In genomic region chr1:207499573-207499972, GRCh38 we compare ENCODE assay signal across 8 cellular contexts. TPM values are rescaled to one million over a fixed set of nuclear protein-coding genes. Genes with fewer than 3 reads are reported as not detected.
A peak's percentile ranks its signal among the peaks of the same experiment; 100 is the strongest.
DNase-seq lines count a peak whose midpoint lies in the region; ATAC-seq lines count a peak whose summit lies in the region.

No MANE protein-coding gene starts in this region.

- no peaks in the 10 kb centered on the region for H3K36me3 Mint-ChIP-seq in activated CD8-positive, alpha-beta T cell treated with anti-CD3 and anti-CD28 coated beads, Interleukin-2, amount 10 ng/mL, durations not matched to agents 7 days and 5 days (ENCODE audit: low read depth)

- H4K8ac ChIP-seq in mesenchymal stem cell (ENCODE audit: low read length): no peak overlapping the region

- no peak overlapping the region for H3K4me2 ChIP-seq in mesenchymal stem cell (ENCODE audit: low read length, poor library complexity, severe bottlenecking)

- peaks cover 8% of the 10 kb centered on the region for H3K27me3 ChIP-seq in effector memory CD4-positive, alpha-beta T cell (replicated peaks; ENCODE audit: control insufficient read depth, insufficient read depth, low read length, poor library complexity, severe bottlenecking)
- peaks cover 46 to 82% of the 10 kb centered on the region in 2 experiments for H3K27me3 ChIP-seq in mesenchymal stem cell (ENCODE audit: control insufficient read depth in 1 of 2, insufficient read depth in 1 of 2, low read length in 2 of 2)

- H2BK120ac ChIP-seq in mesenchymal stem cell (ENCODE audit: low read depth, low read length): no peak overlapping the region

- peaks cover 34% of the 10 kb centered on the region for H3K27me3 Mint-ChIP-seq in activated CD8-positive, alpha-beta T cell treated with anti-CD3 and anti-CD28 coated beads, Interleukin-2, amount 10 ng/mL, durations not matched to agents 7 days and 5 days (ENCODE audit: low read depth)

- H3K36me3 ChIP-seq in effector memory CD4-positive, alpha-beta T cell (ENCODE audit: control insufficient read depth, insufficient read depth, low read length): no peaks in the 10 kb centered on the region
- H3K36me3 ChIP-seq in mesenchymal stem cell (ENCODE audit: control insufficient read depth in 1 of 2, insufficient read depth in 2 of 2, low read depth in 1 of 2, low read length in 2 of 2): no peaks in the 10 kb centered on the region

- H3K9me3 ChIP-seq in effector memory CD4-positive, alpha-beta T cell (ENCODE audit: control insufficient read depth, low read length): no peaks in the 10 kb centered on the region
- no peaks in the 10 kb centered on the region for H3K9me3 ChIP-seq in mesenchymal stem cell (ENCODE audit: control insufficient read depth, low read length)

- no peak overlapping the region for H3K14ac ChIP-seq in mesenchymal stem cell (ENCODE audit: low read length in 2 of 2)

- WGBS in mesenchymal stem cell: 0% methylated on average over 4 of the region's 4 CpGs

- H4K91ac ChIP-seq in mesenchymal stem cell (ENCODE audit: low read length): no peak overlapping the region

- H3K27ac Mint-ChIP-seq in activated CD8-positive, alpha-beta T cell treated with anti-CD3 and anti-CD28 coated beads, Interleukin-2, amount 10 ng/mL, durations not matched to agents 7 days and 5 days: no peak overlapping the region

- H2BK5ac ChIP-seq in mesenchymal stem cell (ENCODE audit: low read depth, low read length, poor library complexity, severe bottlenecking): no peak overlapping the region

- no peak overlapping the region for H3K27ac ChIP-seq in effector memory CD4-positive, alpha-beta T cell (ENCODE audit: insufficient read depth, low read length, poor library complexity, severe bottlenecking)
- H3K27ac ChIP-seq in mesenchymal stem cell (ENCODE audit: low read length, poor library complexity, severe bottlenecking): no peak overlapping the region

- H2AFZ ChIP-seq in mesenchymal stem cell (ENCODE audit: low read depth, low read length): no peak overlapping the region

- no peak overlapping the region for H3K4me3 Mint-ChIP-seq in activated CD8-positive, alpha-beta T cell treated with anti-CD3 and anti-CD28 coated beads, Interleukin-2, amount 10 ng/mL, durations not matched to agents 7 days and 5 days

- DNase-seq in GDM1 (lab: John Stamatoyannopoulos, UW): peak; percentile 24
- peak in 65 of 76 experiments; percentile 11 to 73 (median 39) for DNase-seq in HUDEP-2 (lab: John Stamatoyannopoulos, UW; ENCODE audit: unreplicated experiment in 76 of 76)
- DNase-seq in NOMO-1 (lab: John Stamatoyannopoulos, UW; ENCODE audit: unreplicated experiment in 2 of 2): peak; percentile 59 to 79
- peak; percentile 81 for DNase-seq in activated CD8-positive, alpha-beta T cell treated with anti-CD3 and anti-CD28 coated beads, Interleukin-2, amount 10 ng/mL, durations not matched to agents 7 days and 5 days
- peak; percentile 19 to 46 (median 29) for DNase-seq in effector memory CD4-positive, alpha-beta T cell
- peak; percentile 49 for DNase-seq in mesenchymal stem cell
- DNase-seq in stimulated activated CD8-positive, alpha-beta memory T cell treated with anti-CD3 and anti-CD28 coated beads, Interleukin-4, amount 100 ng/mL, for 1 hour (ENCODE audit: low read depth in 2 of 2, low spot score in 1 of 2): peak; percentile 22 to 38
- DNase-seq in GOT3 (lab: John Stamatoyannopoulos, UW): no peak

- H3K9ac ChIP-seq in mesenchymal stem cell (ENCODE audit: low read length): no peak overlapping the region

- no peaks in the 10 kb centered on the region for H3K9me3 Mint-ChIP-seq in activated CD8-positive, alpha-beta T cell treated with anti-CD3 and anti-CD28 coated beads, Interleukin-2, amount 10 ng/mL, durations not matched to agents 7 days and 5 days (ENCODE audit: insufficient read depth)

- H3K4ac ChIP-seq in mesenchymal stem cell (ENCODE audit: low read depth in 1 of 2, low read length in 2 of 2): no peak overlapping the region

- H3K18ac ChIP-seq in mesenchymal stem cell (ENCODE audit: low read depth in 1 of 2, low read length in 2 of 2): no peak overlapping the region

- H3K79me1 ChIP-seq in mesenchymal stem cell (replicated peaks; ENCODE audit: low read length, poor library complexity, severe bottlenecking): no peaks in the 10 kb centered on the region

- no peak overlapping the region for H2AK5ac ChIP-seq in mesenchymal stem cell (ENCODE audit: low read length, severe bottlenecking)

- ATAC-seq in activated CD8-positive, alpha-beta T cell treated with anti-CD3 and anti-CD28 coated beads, Interleukin-2, amount 10 ng/mL, durations not matched to agents 7 days and 5 days: peak; percentile 74

- CTCF ChIA-PET in activated CD8-positive, alpha-beta T cell treated with anti-CD3 and anti-CD28 coated beads, Interleukin-2, amount 10 ng/mL, durations not matched to agents 7 days and 5 days (lab: Charles Lee): interaction anchor here (0.8 to 3.2 kb wide), 39 partner anchors 10 to 583 kb away, joined by 3 to 31 read pairs (median 4); partner anchors contain the start of genes C4BPA, CD55, CR2 and PFKFB2

- POLR2A ChIA-PET in activated CD8-positive, alpha-beta T cell treated with anti-CD3 and anti-CD28 coated beads, Interleukin-2, amount 10 ng/mL, durations not matched to agents 7 days and 5 days (lab: Charles Lee): interaction anchor here (0.7 to 0.8 kb wide), 2 partner anchors 163 to 368 kb away, joined by 3 read pairs; no protein-coding TSS in a partner anchor

- H3K23ac ChIP-seq in mesenchymal stem cell (ENCODE audit: low read length in 2 of 2): no peak overlapping the region

- no peak overlapping the region for H2BK15ac ChIP-seq in mesenchymal stem cell (ENCODE audit: low read depth, poor library complexity, severe bottlenecking)

- H3K4me1 Mint-ChIP-seq in activated CD8-positive, alpha-beta T cell treated with anti-CD3 and anti-CD28 coated beads, Interleukin-2, amount 10 ng/mL, durations not matched to agents 7 days and 5 days (ENCODE audit: low read depth): peaks cover 14% of the 10 kb centered on the region

- no peak overlapping the region for H3K4me3 ChIP-seq in effector memory CD4-positive, alpha-beta T cell (ENCODE audit: insufficient read depth, low read depth, low read length, poor library complexity, severe bottlenecking)
- H3K4me3 ChIP-seq in mesenchymal stem cell (ENCODE audit: insufficient read depth in 1 of 2, low read depth in 1 of 2, low read length in 2 of 2): no peak overlapping the region

- H3K4me1 ChIP-seq in effector memory CD4-positive, alpha-beta T cell (ENCODE audit: control insufficient read depth, insufficient read depth, low read length, poor library complexity, severe bottlenecking): peaks cover 5% of the 10 kb centered on the region
- peaks cover 8% of the 10 kb centered on the region for H3K4me1 ChIP-seq in mesenchymal stem cell (ENCODE audit: control insufficient read depth, insufficient read depth, low read depth, low read length)

- H2BK12ac ChIP-seq in mesenchymal stem cell (ENCODE audit: low read length in 2 of 2): no peak overlapping the region

RNA-seq across cellular contexts. Expression of gene CR1, which starts 3.6 kb away (rescaled TPM):
- under 1 TPM; 0.08 to 0.16 TPM for total RNA-seq in activated CD8-positive, alpha-beta T cell treated with anti-CD3 and anti-CD28 coated beads, Interleukin-2, amount 10 ng/mL, durations not matched to agents 7 days and 5 days
- not detected for polyA plus RNA-seq in mesenchymal stem cell (2013, experiment 1 of 2)
- not detected for polyA plus RNA-seq in mesenchymal stem cell (2013, experiment 2 of 2)

RNA-seq across cellular contexts. Expression of gene CR2, which starts 45.4 kb away (rescaled TPM):
- not detected for total RNA-seq in activated CD8-positive, alpha-beta T cell treated with anti-CD3 and anti-CD28 coated beads, Interleukin-2, amount 10 ng/mL, durations not matched to agents 7 days and 5 days
- polyA plus RNA-seq in mesenchymal stem cell (2013, experiment 1 of 2): not detected
- not detected for polyA plus RNA-seq in mesenchymal stem cell (2013, experiment 2 of 2)
